In the genomic region with DNA sequence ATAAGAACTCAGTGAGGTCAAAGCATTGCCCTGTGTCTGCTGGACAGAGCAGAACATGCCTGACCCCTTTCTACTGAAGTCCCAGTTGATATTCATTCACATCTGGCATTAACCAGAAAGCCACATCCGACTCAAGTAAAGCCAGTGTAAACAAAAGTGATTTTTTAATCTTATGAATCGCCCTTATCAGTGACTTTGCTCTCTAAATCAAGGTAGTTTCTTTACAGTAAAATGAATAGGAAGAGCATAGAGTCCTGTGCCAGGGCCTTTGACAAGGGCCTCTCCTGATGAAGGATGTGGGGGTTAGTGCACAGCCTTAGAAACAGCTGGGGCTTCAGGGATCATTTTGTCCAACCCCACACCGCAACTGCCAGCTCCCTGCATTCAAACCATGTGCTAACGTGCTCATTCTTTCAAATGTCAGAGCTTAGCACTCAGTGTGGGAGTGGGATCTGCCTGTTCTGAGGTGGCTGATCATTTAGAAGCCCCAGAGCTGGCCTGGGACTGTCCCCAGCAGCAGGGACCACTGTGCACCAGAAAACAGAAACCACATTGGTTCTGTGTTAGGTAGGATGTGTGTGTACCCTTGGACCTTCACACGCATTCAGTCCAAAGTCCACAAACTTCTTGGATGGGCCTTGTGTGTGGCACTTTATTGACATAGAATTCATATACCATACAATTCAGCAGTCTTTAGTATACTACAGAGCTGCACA, we compare ENCODE assay signal across 22 cellular contexts. TPM values are rescaled to one million over a fixed set of nuclear protein-coding genes. Genes with fewer than 3 reads are reported as not detected.
DNase-seq lines count a peak whose midpoint lies in the region; ATAC-seq and TF ChIP-seq lines count a peak whose summit lies in the region.
"Had no signal": no experiment of that assay in that cellular context is flagged by ENCODE, and none has a peak within 500 bp of the region (broad histone marks: within the 10 kb centered on the region; RNA-seq: fewer than 3 reads in every experiment).

No MANE protein-coding gene starts in this region.

- peaks cover 41% of the 10 kb centered on the region for H3K4me1 Mint-ChIP-seq in activated CD8-positive, alpha-beta memory T cell treated with anti-CD3 and anti-CD28 coated beads, Interleukin-2, amount 10 ng/mL, durations not matched to agents 7 days and 5 days
- peaks cover 26% of the 10 kb centered on the region for H3K4me1 Mint-ChIP-seq in activated naive CD8-positive, alpha-beta T cell (ENCODE audit: low read depth)
- no peaks in the 10 kb centered on the region for H3K4me1 Mint-ChIP-seq in progenitor cell of endocrine pancreas (ENCODE audit: low read depth)
- peaks cover 14 to 30% (median 24%) of the 10 kb centered on the region in 7 donors for H3K4me1 Mint-ChIP-seq in naive thymus-derived CD4-positive, alpha-beta T cell

- no peaks in the 10 kb centered on the region for H3K9me3 Mint-ChIP-seq in activated CD8-positive, alpha-beta memory T cell treated with anti-CD3 and anti-CD28 coated beads, Interleukin-2, amount 10 ng/mL, durations not matched to agents 7 days and 5 days (ENCODE audit: low read depth)
- no peaks in the 10 kb centered on the region for H3K9me3 Mint-ChIP-seq in activated naive CD8-positive, alpha-beta T cell (ENCODE audit: low read depth)
- peaks cover 5% of the 10 kb centered on the region for H3K9me3 Mint-ChIP-seq in progenitor cell of endocrine pancreas (ENCODE audit: low read depth)
- H3K9me3 Mint-ChIP-seq in naive thymus-derived CD4-positive, alpha-beta T cell = peaks cover 0 to 5% (median 0%) of the 10 kb centered on the region in 11 donors
- H3K9me3 Mint-ChIP-seq: activated naive CD4-positive, alpha-beta T cell treated with anti-CD3 and anti-CD28 coated beads, Interleukin-2, amount 50 U/mL, for 24 hours had no signal

- H3K27me3 ChIP-seq in naive thymus-derived CD4-positive, alpha-beta T cell (ENCODE audit: control insufficient read depth in 2 of 2, insufficient read depth in 2 of 2, low read length in 2 of 2) = no peaks in the 10 kb centered on the region
- H3K27me3 ChIP-seq: breast epithelium, SJSA1 had no signal

- H3K4me3 ChIP-seq in mucosa of descending colon = no peak overlapping the region
- H3K4me3 ChIP-seq in naive thymus-derived CD4-positive, alpha-beta T cell (ENCODE audit: low read length) = no peak overlapping the region
- H3K4me3 ChIP-seq: breast epithelium, lung, PC-9, SJSA1, smooth muscle cell had no signal

- intact Hi-C loops in mucosa of descending colon (cut with DNase I, micrococcal nuclease) = no loop called here
- intact Hi-C loops in naive thymus-derived CD4-positive, alpha-beta T cell (cut with micrococcal nuclease) = loop anchor here (5.0 kb wide), 4 partner anchors 41 to 56 kb away; partner anchors contain the start of gene CCR4 (in 1 of the 2)

- no peak overlapping the region for H3K4me3 Mint-ChIP-seq in activated CD8-positive, alpha-beta memory T cell treated with anti-CD3 and anti-CD28 coated beads, Interleukin-2, amount 10 ng/mL, durations not matched to agents 7 days and 5 days
- H3K4me3 Mint-ChIP-seq in activated naive CD8-positive, alpha-beta T cell = no peak overlapping the region
- no peak overlapping the region for H3K4me3 Mint-ChIP-seq in progenitor cell of endocrine pancreas (ENCODE audit: low read depth)
- H3K4me3 Mint-ChIP-seq in naive thymus-derived CD4-positive, alpha-beta T cell = no peak overlapping the region
- H3K4me3 Mint-ChIP-seq: activated naive CD4-positive, alpha-beta T cell treated with anti-CD3 and anti-CD28 coated beads, Interleukin-2, amount 50 U/mL, for 24 hours; nephron had no signal

- TF ChIP-seq CTCF in mucosa of descending colon (IDR thresholded peaks at IDR 0.05) = no peak
- TF ChIP-seq CTCF in progenitor cell of endocrine pancreas (IDR thresholded peaks at IDR 0.05; ENCODE audit: unreplicated experiment) = no peak

- H3K27me3 Mint-ChIP-seq in activated CD8-positive, alpha-beta memory T cell treated with anti-CD3 and anti-CD28 coated beads, Interleukin-2, amount 10 ng/mL, durations not matched to agents 7 days and 5 days = no peaks in the 10 kb centered on the region
- H3K27me3 Mint-ChIP-seq in activated naive CD8-positive, alpha-beta T cell = no peaks in the 10 kb centered on the region
- no peaks in the 10 kb centered on the region for H3K27me3 Mint-ChIP-seq in progenitor cell of endocrine pancreas
- H3K27me3 Mint-ChIP-seq in naive thymus-derived CD4-positive, alpha-beta T cell = no peaks in the 10 kb centered on the region
- H3K27me3 Mint-ChIP-seq: activated naive CD4-positive, alpha-beta T cell treated with anti-CD3 and anti-CD28 coated beads, Interleukin-2, amount 50 U/mL, for 24 hours had no signal

- POLR2A ChIA-PET in naive thymus-derived CD4-positive, alpha-beta T cell (lab: Charles Lee) = no interaction called here

- no peaks in the 10 kb centered on the region for H3K9me3 ChIP-seq in mucosa of descending colon
- H3K9me3 ChIP-seq in naive thymus-derived CD4-positive, alpha-beta T cell (ENCODE audit: control insufficient read depth in 2 of 3, low read length in 3 of 3) = no peaks in the 10 kb centered on the region
- H3K9me3 ChIP-seq: breast epithelium, SJSA1 had no signal

- peak overlapping the region; percentile 17 for H3K27ac Mint-ChIP-seq in activated CD8-positive, alpha-beta memory T cell treated with anti-CD3 and anti-CD28 coated beads, Interleukin-2, amount 10 ng/mL, durations not matched to agents 7 days and 5 days
- peak overlapping the region; percentile 93 for H3K27ac Mint-ChIP-seq in activated naive CD8-positive, alpha-beta T cell
- H3K27ac Mint-ChIP-seq in progenitor cell of endocrine pancreas = no peak overlapping the region
- no peak overlapping the region for H3K27ac Mint-ChIP-seq in naive thymus-derived CD4-positive, alpha-beta T cell
- H3K27ac Mint-ChIP-seq: activated naive CD4-positive, alpha-beta T cell treated with anti-CD3 and anti-CD28 coated beads, Interleukin-2, amount 50 U/mL, for 24 hours; nephron had no signal

- peak; percentile 28 for ATAC-seq in activated CD8-positive, alpha-beta memory T cell treated with anti-CD3 and anti-CD28 coated beads, Interleukin-2, amount 10 ng/mL, durations not matched to agents 7 days and 5 days
- ATAC-seq in GM19463 (IDR thresholded peaks at IDR 0.05; ENCODE audit: unreplicated experiment) = peak; percentile 45
- ATAC-seq in mucosa of descending colon = peak; percentile 38
- no peak for ATAC-seq in naive thymus-derived CD4-positive, alpha-beta T cell
- ATAC-seq: esophagus mucosa had no signal

- DNase-seq in activated CD8-positive, alpha-beta memory T cell treated with anti-CD3 and anti-CD28 coated beads, Interleukin-2, amount 10 ng/mL, durations not matched to agents 7 days and 5 days = peak; percentile 41
- no peak for DNase-seq in activated CD8-positive, alpha-beta memory T cell treated with anti-CD3 and anti-CD28 coated beads, Interleukin-2, amount 50 U/mL, for 4 hours
- DNase-seq in mucosa of descending colon = no peak
- no peak for DNase-seq in DMS79 treated with DMSO at 0.1 percent for 48 hours (lab: John Stamatoyannopoulos, UW)
- DNase-seq in progenitor cell of endocrine pancreas (ENCODE audit: low spot score, unreplicated experiment) = no peak
- no peak for DNase-seq in naive thymus-derived CD4-positive, alpha-beta T cell
- DNase-seq: dermis blood vessel endothelial cell, NCI-H1436, NCI-H2171, NCI-H748 treated with DMSO at 0.1 percent for 48 hours, PC-9 had no signal

- H3K36me3 Mint-ChIP-seq in activated CD8-positive, alpha-beta memory T cell treated with anti-CD3 and anti-CD28 coated beads, Interleukin-2, amount 10 ng/mL, durations not matched to agents 7 days and 5 days = peaks cover 45% of the 10 kb centered on the region
- H3K36me3 Mint-ChIP-seq in activated naive CD8-positive, alpha-beta T cell = peaks cover 41% of the 10 kb centered on the region
- H3K36me3 Mint-ChIP-seq in progenitor cell of endocrine pancreas (ENCODE audit: insufficient read depth) = peaks cover 24% of the 10 kb centered on the region
- peaks cover 5 to 50% (median 30%) of the 10 kb centered on the region in 5 donors for H3K36me3 Mint-ChIP-seq in naive thymus-derived CD4-positive, alpha-beta T cell

- no peak overlapping the region for H3K27ac ChIP-seq in naive thymus-derived CD4-positive, alpha-beta T cell (ENCODE audit: low read depth, low read length)
- H3K27ac ChIP-seq: breast epithelium, PC-9, SJSA1 had no signal

- H3K36me3 ChIP-seq in mucosa of descending colon (ENCODE audit: low read depth) = no peaks in the 10 kb centered on the region
- peaks cover 0 to 5% (median 0%) of the 10 kb centered on the region in 3 experiments for H3K36me3 ChIP-seq in naive thymus-derived CD4-positive, alpha-beta T cell (ENCODE audit: control insufficient read depth in 2 of 3, insufficient read depth in 3 of 3, low read length in 3 of 3)
- H3K36me3 ChIP-seq: breast epithelium had no signal

- CTCF ChIA-PET in activated CD8-positive, alpha-beta memory T cell treated with anti-CD3 and anti-CD28 coated beads, Interleukin-2, amount 10 ng/mL, durations not matched to agents 7 days and 5 days (lab: Charles Lee) = interaction anchor here (1.5 to 1.7 kb wide), 2 partner anchors 57 to 68 kb away, joined by 4 read pairs; no protein-coding TSS in a partner anchor
- CTCF ChIA-PET in naive thymus-derived CD4-positive, alpha-beta T cell (lab: Charles Lee) = interaction anchor here (1.0 kb wide), 1 partner anchor 58 kb away, joined by 3 read pairs; no protein-coding TSS in a partner anchor

- peaks cover 2% of the 10 kb centered on the region for H3K4me1 ChIP-seq in mucosa of descending colon (ENCODE audit: low read depth)
- peaks cover 14 to 17% of the 10 kb centered on the region in 2 donors for H3K4me1 ChIP-seq in naive thymus-derived CD4-positive, alpha-beta T cell (ENCODE audit: control insufficient read depth in 2 of 2, insufficient read depth in 2 of 2, low read length in 2 of 2)
- H3K4me1 ChIP-seq: breast epithelium, SJSA1 had no signal

RNA-seq across cellular contexts. Expression of gene CCR4, which starts 55.3 kb away (rescaled TPM):
- total RNA-seq in activated CD8-positive, alpha-beta memory T cell treated with anti-CD3 and anti-CD28 coated beads, Interleukin-2, amount 10 ng/mL, durations not matched to agents 7 days and 5 days = 10 to 100 TPM; 22.8 to 42.1 TPM
- total RNA-seq in mucosa of descending colon (1 to 10 TPM in 1 of 3 donors, under 1 TPM in 1, not detected in 1; 0.14 to 1.3 TPM), progenitor cell of endocrine pancreas (not detected in 2 replicates)
- 10 to 100 TPM in 2 of 5 experiments, 1 to 10 TPM in 3; 2.1 to 37.3 (median 2.5) TPM for total RNA-seq in naive thymus-derived CD4-positive, alpha-beta T cell
- polyA plus RNA-seq in naive thymus-derived CD4-positive, alpha-beta T cell = under 1 TPM; 0.40 to 0.51 TPM
- total RNA-seq: Daoy, HT1080, PC-9, SJSA1, smooth muscle cell had no signal
- polyA plus RNA-seq: smooth muscle cell had no signal

Comparison
In these comparisons a context has a peak if more than half of its experiments do, and no peak if none do; other contexts are left out.
1. H3K27ac Mint-ChIP-seq: peak in activated CD8-positive, alpha-beta memory T cell treated with anti-CD3 and anti-CD28 coated beads, Interleukin-2, amount 10 ng/mL, durations not matched to agents 7 days and 5 days (single experiment) and activated naive CD8-positive, alpha-beta T cell (single experiment); none in progenitor cell of endocrine pancreas (single experiment) and naive thymus-derived CD4-positive, alpha-beta T cell (0 of 9).
2. intact Hi-C loops: an anchor here in naive thymus-derived CD4-positive, alpha-beta T cell (5.0 kb wide); none called in mucosa of descending colon.